Comparison of ENCODE assay signal across 15 cellular contexts in the genomic region with DNA sequence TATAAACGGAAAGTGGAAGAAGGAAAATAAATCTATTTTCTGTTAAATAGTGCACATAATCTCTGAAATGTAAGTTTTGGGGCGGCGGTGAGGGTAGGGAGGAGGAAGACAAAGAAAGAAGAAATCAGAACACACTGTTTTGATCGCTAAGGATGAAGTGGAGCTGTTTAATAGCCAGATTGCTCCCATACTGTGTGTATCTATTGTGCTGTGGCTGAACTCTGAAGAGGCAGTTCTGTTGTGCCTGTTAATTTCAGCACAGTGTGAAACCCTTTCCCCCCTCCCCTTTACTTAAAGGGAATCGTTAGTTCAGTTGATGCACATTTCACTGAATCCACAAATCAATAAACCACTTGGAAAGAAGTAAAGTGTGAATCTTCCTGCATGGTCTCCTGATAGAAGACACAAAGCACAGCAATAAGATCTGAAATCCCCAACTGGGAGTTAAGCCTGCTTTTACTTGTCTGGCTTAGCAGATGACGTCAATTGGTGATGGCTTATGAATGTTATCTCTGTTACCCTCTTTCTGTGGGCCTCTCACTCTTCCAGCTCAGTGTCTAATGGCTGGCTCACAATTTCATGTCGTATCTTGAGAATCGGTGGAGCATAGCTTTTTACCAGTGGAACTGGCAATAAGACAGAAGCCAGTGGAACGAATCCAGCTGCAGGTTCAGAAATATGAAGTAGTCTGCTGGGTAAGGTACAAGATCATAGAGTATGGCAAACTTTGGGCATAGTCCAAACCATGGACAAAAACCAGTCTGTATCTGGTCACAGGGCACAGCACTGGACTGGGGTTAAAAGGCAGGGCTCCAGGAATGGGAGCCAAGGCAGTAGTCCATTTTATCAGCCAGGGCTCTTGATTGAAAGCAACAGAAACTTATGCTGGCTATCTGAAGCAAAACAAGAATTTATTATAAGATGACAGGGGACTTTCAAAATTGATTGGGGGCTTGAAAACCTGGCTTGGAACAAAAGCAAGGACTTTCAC.
DNase-seq lines count a peak whose midpoint lies in the region; FAIRE-seq and TF ChIP-seq lines count a peak whose summit lies in the region.
"Had no signal": no experiment of that assay in that cellular context is flagged by ENCODE, and none has a peak within 500 bp of the region (broad histone marks: within the 10 kb centered on the region; RNA-seq: fewer than 3 reads in every experiment).

No MANE protein-coding gene starts in this region.

- H3K9ac ChIP-seq in astrocyte (ENCODE audit: low read length) = no peak overlapping the region

- no peaks in the 10 kb centered on the region for H3K27me3 ChIP-seq in astrocyte (ENCODE audit: insufficient read depth, low read length)
- H3K27me3 ChIP-seq: body of pancreas, suprapubic skin had no signal

- H4K20me1 ChIP-seq in astrocyte (ENCODE audit: insufficient read depth, low read length) = no peaks in the 10 kb centered on the region

- H3K4me3 Mint-ChIP-seq in astrocyte (ENCODE audit: unreplicated experiment) = no peak overlapping the region
- H3K4me3 Mint-ChIP-seq in activated CD4-positive, alpha-beta T cell treated with anti-CD3 and anti-CD28 coated beads, Interleukin-2, amount 10 ng/mL, durations not matched to agents 7 days and 5 days = no peak overlapping the region
- H3K4me3 Mint-ChIP-seq: activated CD4-positive, alpha-beta memory T cell treated with anti-CD3 and anti-CD28 coated beads for 36 hours; natural killer cell treated with Interleukin-12 subunit alpha and Interleukin-12 subunit beta and Interleukin-15 and Interleukin-18, amount 100 ng/mL, for 72 hours had no signal

- no peak for FAIRE-seq in astrocyte (lab: Jason Lieb, UNC)

- H3K9me3 ChIP-seq in astrocyte (ENCODE audit: insufficient read depth, low read depth, low read length) = peaks cover 2% of the 10 kb centered on the region
- H3K9me3 ChIP-seq: body of pancreas, suprapubic skin had no signal

- DNase-seq in NCI-H1417 (lab: John Stamatoyannopoulos, UW) (peak in 2 of 3 experiments; percentile 19 to 52), NCI-H1417 treated with DMSO at 0.1 percent for 48 hours (lab: John Stamatoyannopoulos, UW) (no peak), astrocyte (ENCODE audit: low read depth) (peak; percentile 0), inferior parietal cortex (ENCODE audit: extremely low spot score) (peak; percentile 43), substantia nigra (lab: John Stamatoyannopoulos, UW) (peak in 17 of 49 donors; percentile 0 to 50 (median 3)), HCEC 1CT (no peak), NCI-H1436 (lab: John Stamatoyannopoulos, UW) (no peak)
- DNase-seq in activated CD4-positive, alpha-beta T cell treated with anti-CD3 and anti-CD28 coated beads, Interleukin-2, amount 10 ng/mL, durations not matched to agents 7 days and 5 days = no peak
- DNase-seq: activated CD4-positive, alpha-beta memory T cell treated with anti-CD3 and anti-CD28 coated beads for 36 hours; body of pancreas; GF-D8; NCI-H446 had no signal

- no peak overlapping the region for H3K27ac ChIP-seq in astrocyte (ENCODE audit: low read depth, low read length)
- H3K27ac ChIP-seq in substantia nigra (ENCODE audit: low read depth, low read length, poor library complexity, severe bottlenecking) = peak overlapping the region; percentile 4
- H3K27ac ChIP-seq: 22Rv1, body of pancreas, suprapubic skin had no signal

- CTCF ChIA-PET in activated CD4-positive, alpha-beta T cell treated with anti-CD3 and anti-CD28 coated beads, Interleukin-2, amount 10 ng/mL, durations not matched to agents 7 days and 5 days (lab: Charles Lee) = interaction anchor here (0.5 kb wide), 1 partner anchor 163 kb away, joined by 3 read pairs; no protein-coding TSS in a partner anchor

- TF ChIP-seq CTCF in astrocyte (IDR thresholded peaks at IDR 0.05; ENCODE audit: insufficient read depth, low read depth, low read length) = no peak

- H3K4me2 ChIP-seq in astrocyte (ENCODE audit: low read length) = no peak overlapping the region

- no peak overlapping the region for H3K4me3 ChIP-seq in astrocyte (ENCODE audit: insufficient read depth, low read depth, low read length)
- H3K4me3 ChIP-seq: body of pancreas, suprapubic skin had no signal

- no peak overlapping the region for H2AFZ ChIP-seq in astrocyte (ENCODE audit: low read depth, low read length)

- no peaks in the 10 kb centered on the region for H3K4me1 ChIP-seq in astrocyte (ENCODE audit: insufficient read depth, low read length)
- H3K4me1 ChIP-seq: body of pancreas, suprapubic skin had no signal

- H3K36me3 ChIP-seq in astrocyte (ENCODE audit: insufficient read depth, low read length) = no peaks in the 10 kb centered on the region
- H3K36me3 ChIP-seq: suprapubic skin had no signal

- POLR2A ChIA-PET in activated CD4-positive, alpha-beta T cell treated with anti-CD3 and anti-CD28 coated beads, Interleukin-2, amount 10 ng/mL, durations not matched to agents 7 days and 5 days (lab: Charles Lee) = no interaction called here

- H3K9me3 Mint-ChIP-seq in astrocyte (ENCODE audit: unreplicated experiment) = no peaks in the 10 kb centered on the region
- peaks cover 5% of the 10 kb centered on the region for H3K9me3 Mint-ChIP-seq in activated CD4-positive, alpha-beta T cell treated with anti-CD3 and anti-CD28 coated beads, Interleukin-2, amount 10 ng/mL, durations not matched to agents 7 days and 5 days

- no peaks in the 10 kb centered on the region for H3K27me3 Mint-ChIP-seq in astrocyte (ENCODE audit: low read depth, unreplicated experiment)
- no peaks in the 10 kb centered on the region for H3K27me3 Mint-ChIP-seq in activated CD4-positive, alpha-beta T cell treated with anti-CD3 and anti-CD28 coated beads, Interleukin-2, amount 10 ng/mL, durations not matched to agents 7 days and 5 days
- H3K27me3 Mint-ChIP-seq: activated CD4-positive, alpha-beta memory T cell treated with anti-CD3 and anti-CD28 coated beads for 36 hours; natural killer cell treated with Interleukin-12 subunit alpha and Interleukin-12 subunit beta and Interleukin-15 and Interleukin-18, amount 100 ng/mL, for 72 hours had no signal

- no peaks in the 10 kb centered on the region for H3K36me3 Mint-ChIP-seq in astrocyte (ENCODE audit: low read depth, unreplicated experiment)
- no peaks in the 10 kb centered on the region for H3K36me3 Mint-ChIP-seq in activated CD4-positive, alpha-beta T cell treated with anti-CD3 and anti-CD28 coated beads, Interleukin-2, amount 10 ng/mL, durations not matched to agents 7 days and 5 days (ENCODE audit: low read depth)
- H3K36me3 Mint-ChIP-seq: activated CD4-positive, alpha-beta memory T cell treated with anti-CD3 and anti-CD28 coated beads for 36 hours; natural killer cell treated with Interleukin-12 subunit alpha and Interleukin-12 subunit beta and Interleukin-15 and Interleukin-18, amount 100 ng/mL, for 72 hours had no signal

- H3K79me2 ChIP-seq in astrocyte (ENCODE audit: insufficient read depth, low read length) = no peaks in the 10 kb centered on the region

- no peaks in the 10 kb centered on the region for H3K4me1 Mint-ChIP-seq in astrocyte (ENCODE audit: low read depth, unreplicated experiment)
- no peaks in the 10 kb centered on the region for H3K4me1 Mint-ChIP-seq in activated CD4-positive, alpha-beta T cell treated with anti-CD3 and anti-CD28 coated beads, Interleukin-2, amount 10 ng/mL, durations not matched to agents 7 days and 5 days

- no peak overlapping the region for H3K27ac Mint-ChIP-seq in astrocyte (ENCODE audit: unreplicated experiment)
- no peak overlapping the region for H3K27ac Mint-ChIP-seq in activated CD4-positive, alpha-beta T cell treated with anti-CD3 and anti-CD28 coated beads, Interleukin-2, amount 10 ng/mL, durations not matched to agents 7 days and 5 days
- H3K27ac Mint-ChIP-seq: activated CD4-positive, alpha-beta memory T cell treated with anti-CD3 and anti-CD28 coated beads for 36 hours; natural killer cell treated with Interleukin-12 subunit alpha and Interleukin-12 subunit beta and Interleukin-15 and Interleukin-18, amount 100 ng/mL, for 72 hours had no signal

Comparison
In these comparisons a context has a peak if more than half of its experiments do, and no peak if none do; other contexts are left out.
1. DNase-seq: peak in NCI-H1417 (2 of 3), astrocyte (single experiment) and inferior parietal cortex (single experiment); none in NCI-H1417 treated with DMSO at 0.1 percent for 48 hours (single experiment), HCEC 1CT (single experiment), activated CD4-positive, alpha-beta T cell treated with anti-CD3 and anti-CD28 coated beads, Interleukin-2, amount 10 ng/mL, durations not matched to agents 7 days and 5 days (single experiment) and NCI-H1436 (single experiment).